In genomic region chr10:12255048-12255447, GRCh38 we compare ENCODE assay signal across 24 cellular contexts.
"Had no signal": no experiment of that assay in that cellular context is flagged by ENCODE, and none has a peak within 500 bp of the region (broad histone marks: within the 10 kb centered on the region; RNA-seq: fewer than 3 reads in every experiment).

No MANE protein-coding gene starts in this region.

- DNase-seq: activated CD4-positive, alpha-beta T cell treated with anti-CD3 and anti-CD28 coated beads for 4 hours; activated CD8-positive, alpha-beta T cell treated with anti-CD3 and anti-CD28 coated beads, Interleukin-2, amount 10 ng/mL, durations not matched to agents 7 days and 5 days; activated gamma-delta T cell; activated naive CD4-positive, alpha-beta T cell treated with anti-CD3 and anti-CD28 coated beads for 36 hours; activated T-cell treated with anti-CD3 and anti-CD28 coated beads, Interleukin-2, amount 50 U/mL, for 24 hours; brain microvascular endothelial cell; Karpas-422; MM.1S; NCI-H1105; NCI-H1436; NCI-H1694 treated with DMSO at 0.1 percent for 48 hours; NCI-H2029 treated with DMSO at 0.1 percent for 48 hours; NCI-H510A treated with DMSO at 0.1 percent for 48 hours; NCI-H69; NK-92 treated with Interleukin-12 subunit alpha and Interleukin-12 subunit beta, amount 100 ng/mL, for 24 hours; Peyer's patch; SHP77; SW 1271 had no signal

- H3K9me3 ChIP-seq: Peyer's patch, SJSA1 had no signal

- H3K4me3 ChIP-seq: cardiac muscle cell, K562, Peyer's patch, SJSA1 had no signal

- H3K4me1 ChIP-seq: Peyer's patch, SJSA1 had no signal

- H3K36me3 ChIP-seq: cardiac muscle cell had no signal

- H3K27ac ChIP-seq: brain microvascular endothelial cell, cardiac muscle cell, Peyer's patch, SJSA1 had no signal

- H3K27ac Mint-ChIP-seq: activated CD8-positive, alpha-beta T cell treated with anti-CD3 and anti-CD28 coated beads, Interleukin-2, amount 10 ng/mL, durations not matched to agents 7 days and 5 days; activated naive CD4-positive, alpha-beta T cell treated with anti-CD3 and anti-CD28 coated beads for 36 hours; activated naive CD8-positive, alpha-beta T cell; activated T-cell treated with anti-CD3 and anti-CD28 coated beads, Interleukin-2, amount 50 U/mL, for 24 hours had no signal

- ATAC-seq: activated CD4-positive, CD25-positive, alpha-beta regulatory T cell treated with anti-CD3 and anti-CD28 coated beads, Interleukin-2, amount 50 U/mL, for 24 hours; activated CD8-positive, alpha-beta T cell treated with anti-CD3 and anti-CD28 coated beads, Interleukin-2, amount 10 ng/mL, durations not matched to agents 7 days and 5 days; K562; SK-N-SH treated with all-trans-retinoic acid at 6 μM for 48 hours had no signal

- H3K4me3 Mint-ChIP-seq: activated CD8-positive, alpha-beta T cell treated with anti-CD3 and anti-CD28 coated beads, Interleukin-2, amount 10 ng/mL, durations not matched to agents 7 days and 5 days; activated naive CD4-positive, alpha-beta T cell treated with anti-CD3 and anti-CD28 coated beads for 36 hours; activated naive CD8-positive, alpha-beta T cell; activated T-cell treated with anti-CD3 and anti-CD28 coated beads, Interleukin-2, amount 50 U/mL, for 24 hours had no signal

- H3K27me3 Mint-ChIP-seq: activated naive CD8-positive, alpha-beta T cell; activated T-cell treated with anti-CD3 and anti-CD28 coated beads, Interleukin-2, amount 50 U/mL, for 24 hours had no signal

- H3K27me3 ChIP-seq: brain microvascular endothelial cell, cardiac muscle cell, Peyer's patch, SJSA1 had no signal
